28 cellular contexts compared by ENCODE assay signal in genomic region chr9:97514531-97514930, GRCh38. TPM values are rescaled to one million over a fixed set of nuclear protein-coding genes. Genes with fewer than 3 reads are reported as not detected.
DNase-seq lines count a peak whose midpoint lies in the region; ATAC-seq and TF ChIP-seq lines count a peak whose summit lies in the region.
"Had no signal": no experiment of that assay in that cellular context is flagged by ENCODE, and none has a peak within 500 bp of the region (broad histone marks: within the 10 kb centered on the region; RNA-seq: fewer than 3 reads in every experiment).

No MANE protein-coding gene starts in this region.

- H3K27me3 ChIP-seq in vagina = no peaks in the 10 kb centered on the region
- H3K27me3 ChIP-seq: ovary, tibial artery had no signal

- intact Hi-C loops in Right ventricle myocardium superior (cut with DNase I) (no loop called here), vagina (cut with DNase I) (no loop called here)

- ATAC-seq in Right ventricle myocardium superior (ENCODE audit: poor library complexity) = peak; percentile 84
- no peak for ATAC-seq in GM21360 (IDR thresholded peaks at IDR 0.05; ENCODE audit: unreplicated experiment)
- ATAC-seq: esophagus mucosa, PC-3, SK-N-SH treated with all-trans-retinoic acid at 6 μM for 48 hours, T-helper 17 cell had no signal

- H3K9me3 ChIP-seq in vagina = no peaks in the 10 kb centered on the region
- H3K9me3 ChIP-seq: ovary, spleen, tibial artery had no signal

- peak; percentile 52 for DNase-seq in NCI-H2029 (lab: John Stamatoyannopoulos, UW)
- DNase-seq in NCI-H2029 treated with DMSO at 0.1 percent for 48 hours (lab: John Stamatoyannopoulos, UW) = no peak
- DNase-seq in Right ventricle myocardium superior = peak; percentile 67
- DNase-seq in lung microvascular endothelial cell (ENCODE audit: low read depth in 2 of 2) = peak; percentile 21 to 70
- DNase-seq in vagina (ENCODE audit: extremely low spot score in 2 of 2) = no peak
- DNase-seq in NCI-H510A (lab: John Stamatoyannopoulos, UW) = no peak
- DNase-seq in GM10248 (ENCODE audit: extremely low spot score) = no peak
- DNase-seq: activated gamma-delta T cell treated with Interleukin-2 at 50 U/mL for 16 hours; activated T-cell treated with anti-CD3 and anti-CD28 coated beads, Interleukin-2, amount 50 U/mL, for 24 hours; caudate nucleus; DMS53; foreskin fibroblast; GM23248; kidney; mammary epithelial cell; NCI-H524; PC-3; spleen; stimulated activated CD4-positive, alpha-beta T cell treated with anti-CD3 and anti-CD28 coated beads, Interleukin-2, amount 100 ng/mL, for 24 hours; T-helper 17 cell; tibial artery had no signal

- CTCF ChIA-PET in GM10248 (lab: Yijun Ruan, JAX) = interaction anchor here (1.5 to 8.3 kb wide), 4 partner anchors 11 to 84 kb away, joined by 4 to 80 read pairs (median 12); partner anchors contain the start of gene TMOD1

- H3K36me3 ChIP-seq in vagina = no peaks in the 10 kb centered on the region
- H3K36me3 ChIP-seq: ovary, spleen had no signal

- POLR2A ChIA-PET in GM10248 (lab: Yijun Ruan, JAX) = no interaction called here

- no peak for TF ChIP-seq POLR2A in vagina (IDR thresholded peaks at IDR 0.05)

- H3K4me3 ChIP-seq in vagina = no peak overlapping the region
- H3K4me3 ChIP-seq: coronary artery, GM23248, ovary, spleen, tibial artery had no signal

- H3K27ac ChIP-seq in vagina = peak overlapping the region; percentile 87
- H3K27ac ChIP-seq: 22Rv1, coronary artery, GM23248, ovary, spleen had no signal

- no peak for TF ChIP-seq CTCF in vagina (IDR thresholded peaks at IDR 0.05)
- TF ChIP-seq CTCF in GM10248 (IDR thresholded peaks at IDR 0.05; ENCODE audit: control extremely low read depth, extremely low read depth, low read depth, missing control alignments) = no peak

- peaks cover 51% of the 10 kb centered on the region for H3K4me1 ChIP-seq in vagina

RNA-seq across cellular contexts. Expression of gene TMOD1, which starts 13.1 kb away (rescaled TPM):
- total RNA-seq in Right ventricle myocardium superior (192 TPM), lung microvascular endothelial cell (0.65 and 0.79 TPM in 2 replicates), vagina (21.1 TPM)
- total RNA-seq: G401, PC-3 had no signal

Comparison
In these comparisons a context has a peak if more than half of its experiments do, and no peak if none do; other contexts are left out.
1. DNase-seq: peak in NCI-H2029 (single experiment), Right ventricle myocardium superior (single experiment) and lung microvascular endothelial cell (2 of 2); none in NCI-H2029 treated with DMSO at 0.1 percent for 48 hours (single experiment), vagina (0 of 2), NCI-H510A (single experiment) and GM10248 (single experiment).
2. RNA of gene TMOD1, which starts 13.1 kb away (total RNA-seq): 192 TPM in Right ventricle myocardium superior (single experiment) and 21.1 TPM in vagina (single experiment); 0.65 to 0.79 TPM in lung microvascular endothelial cell; every median in the first group is over 10 times any median in the second.